ENCODE assay signal across 10 cellular contexts in genomic region chr21:38380391-38381137, GRCh38.
DNase-seq lines count a peak whose midpoint lies in the region; ATAC-seq and TF ChIP-seq lines count a peak whose summit lies in the region.
"Had no signal": no experiment of that assay in that cellular context is flagged by ENCODE, and none has a peak within 500 bp of the region (broad histone marks: within the 10 kb centered on the region; RNA-seq: fewer than 3 reads in every experiment).

No MANE protein-coding gene starts in this region.

- H3K9me3 Mint-ChIP-seq in osteocyte (ENCODE audit: unreplicated experiment), result no peaks in the 10 kb centered on the region

- no peak overlapping the region for H3K56ac ChIP-seq in mesendoderm (ENCODE audit: low read length)

- H3K23ac ChIP-seq in mesendoderm (ENCODE audit: low read length), result no peak overlapping the region

- H4K5ac ChIP-seq in mesendoderm (ENCODE audit: low read length), result no peak overlapping the region

- H3K4me3 ChIP-seq in brain microvascular endothelial cell (ENCODE audit: low read depth, low read length) (no peak overlapping the region), mesendoderm (ENCODE audit: low read length) (no peak overlapping the region)

- TF ChIP-seq CTCF in brain microvascular endothelial cell (IDR thresholded peaks at IDR 0.05; ENCODE audit: low read depth, low read length, missing control alignments) (peak; percentile 44), osteocyte (IDR thresholded peaks at IDR 0.05) (peak; percentile 58)

- H2BK15ac ChIP-seq in mesendoderm (replicated peaks; ENCODE audit: low read depth), result no peak overlapping the region

- no peak for ATAC-seq in GM19395 (IDR thresholded peaks at IDR 0.05; ENCODE audit: unreplicated experiment)

- H2AK5ac ChIP-seq in mesendoderm (ENCODE audit: low read length), result no peak overlapping the region

- H3K4me3 Mint-ChIP-seq in osteocyte (ENCODE audit: unreplicated experiment), result no peak overlapping the region
- H3K4me3 Mint-ChIP-seq: CD4-positive, alpha-beta memory T cell had no signal

- no peak overlapping the region for H3K4me2 ChIP-seq in mesendoderm (ENCODE audit: low read length)

- no CpG with 5 or more reads among the region's 6 CpGs for WGBS in mesendoderm (ENCODE audit: extremely low coverage, insufficient coverage, low lambda C conversion rate)

- H2BK5ac ChIP-seq in mesendoderm (ENCODE audit: low read length), result no peak overlapping the region

- peak; percentile 37 for DNase-seq in NCI-H82 (lab: John Stamatoyannopoulos, UW)
- no peak for DNase-seq in NCI-H82 treated with DMSO at 0.1 percent for 48 hours (lab: John Stamatoyannopoulos, UW; ENCODE audit: unreplicated experiment)
- DNase-seq in M059J (ENCODE audit: low read depth), result peak; percentile 38
- peak; percentile 26 for DNase-seq in brain microvascular endothelial cell
- no peak for DNase-seq in osteocyte (ENCODE audit: extremely low spot score, unreplicated experiment)
- DNase-seq in DMS153 (lab: John Stamatoyannopoulos, UW), result no peak
- no peak for DNase-seq in mesendoderm
- DNase-seq: activated CD4-positive, alpha-beta T cell treated with anti-CD3 and anti-CD28 coated beads, Interleukin-2, amount 50 U/mL, for 1 hour; CD4-positive, alpha-beta memory T cell had no signal

- H3K4ac ChIP-seq in mesendoderm (ENCODE audit: low read depth, low read length), result no peak overlapping the region

- no peaks in the 10 kb centered on the region for H3K27me3 ChIP-seq in brain microvascular endothelial cell (replicated peaks)
- no peaks in the 10 kb centered on the region for H3K27me3 ChIP-seq in mesendoderm (ENCODE audit: insufficient read depth, low read length, poor library complexity)

- peaks cover 10% of the 10 kb centered on the region for H3K36me3 Mint-ChIP-seq in osteocyte (ENCODE audit: unreplicated experiment)
- H3K36me3 Mint-ChIP-seq: CD4-positive, alpha-beta memory T cell had no signal

- no peak overlapping the region for H2BK120ac ChIP-seq in mesendoderm (ENCODE audit: low read depth, low read length)

- H3K27ac ChIP-seq in brain microvascular endothelial cell, result no peak overlapping the region
- H3K27ac ChIP-seq in mesendoderm (ENCODE audit: low read depth, low read length), result no peak overlapping the region

- no peak overlapping the region for H3K9ac ChIP-seq in mesendoderm (ENCODE audit: low read length)

- no peak overlapping the region for H4K8ac ChIP-seq in mesendoderm (ENCODE audit: low read depth, low read length)

- no peaks in the 10 kb centered on the region for H3K79me2 ChIP-seq in mesendoderm (ENCODE audit: control insufficient read depth, insufficient read depth, low read length)

- in situ Hi-C loops in brain microvascular endothelial cell (cut with HindIII; ENCODE audit: low pct_ligation_motif_present, low sequenced_read_pairs), result no loop called here

- peaks cover 22% of the 10 kb centered on the region for H3K4me1 Mint-ChIP-seq in osteocyte (ENCODE audit: unreplicated experiment)

- no peaks in the 10 kb centered on the region for H3K79me1 ChIP-seq in mesendoderm (ENCODE audit: low read length)

- H3K18ac ChIP-seq in mesendoderm (ENCODE audit: low read length), result no peak overlapping the region

- H3K36me3 ChIP-seq in brain microvascular endothelial cell (replicated peaks) (no peaks in the 10 kb centered on the region), mesendoderm (ENCODE audit: control insufficient read depth, insufficient read depth, low read length) (no peaks in the 10 kb centered on the region)

- no peaks in the 10 kb centered on the region for H3K4me1 ChIP-seq in mesendoderm (ENCODE audit: control insufficient read depth, low read depth, low read length)

- H3K27ac Mint-ChIP-seq in osteocyte (ENCODE audit: unreplicated experiment), result peak overlapping the region; percentile 53
- H3K27ac Mint-ChIP-seq: CD4-positive, alpha-beta memory T cell had no signal

- H3K27me3 Mint-ChIP-seq in osteocyte (ENCODE audit: unreplicated experiment), result no peaks in the 10 kb centered on the region

Comparison
In these comparisons a context has a peak if more than half of its experiments do, and no peak if none do; other contexts are left out.
1. DNase-seq: peak in NCI-H82 (single experiment), M059J (single experiment) and brain microvascular endothelial cell (single experiment); none in NCI-H82 treated with DMSO at 0.1 percent for 48 hours (single experiment), osteocyte (single experiment), DMS153 (single experiment) and mesendoderm (single experiment).